ENCODE assay signal across 19 cellular contexts in genomic region chr2:25379535-25379934, GRCh38. TPM values are rescaled to one million over a fixed set of nuclear protein-coding genes. Genes with fewer than 3 reads are reported as not detected.
DNase-seq lines count a peak whose midpoint lies in the region; ATAC-seq and TF ChIP-seq lines count a peak whose summit lies in the region.
"Had no signal": no experiment of that assay in that cellular context is flagged by ENCODE, and none has a peak within 500 bp of the region (broad histone marks: within the 10 kb centered on the region; RNA-seq: fewer than 3 reads in every experiment).

No MANE protein-coding gene starts in this region.

- peaks cover 8% of the 10 kb centered on the region for H3K9me3 Mint-ChIP-seq in activated naive CD4-positive, alpha-beta T cell treated with anti-CD3 and anti-CD28 coated beads, Interleukin-2, amount 10 ng/mL, durations not matched to agents 7 days and 5 days
- H3K9me3 Mint-ChIP-seq in activated naive CD4-positive, alpha-beta T cell treated with anti-CD3 and anti-CD28 coated beads for 36 hours, result peaks cover 10% of the 10 kb centered on the region

- no peak overlapping the region for H3K27ac ChIP-seq in upper lobe of right lung
- H3K27ac ChIP-seq: heart left ventricle, right atrium auricular region, upper lobe of left lung had no signal

- no peaks in the 10 kb centered on the region for H3K9me3 ChIP-seq in T-helper 17 cell (ENCODE audit: control insufficient read depth, low read length, poor library complexity, severe bottlenecking)
- no peaks in the 10 kb centered on the region for H3K9me3 ChIP-seq in upper lobe of right lung
- H3K9me3 ChIP-seq: heart left ventricle, right atrium auricular region, upper lobe of left lung had no signal

- no peak for ATAC-seq in T-helper 17 cell
- no peak for ATAC-seq in upper lobe of right lung
- ATAC-seq: heart left ventricle had no signal

- no peaks in the 10 kb centered on the region for H3K36me3 ChIP-seq in upper lobe of right lung
- H3K36me3 ChIP-seq: heart left ventricle, right atrium auricular region, upper lobe of left lung had no signal

- no peak overlapping the region for H3K4me3 Mint-ChIP-seq in activated naive CD4-positive, alpha-beta T cell treated with anti-CD3 and anti-CD28 coated beads, Interleukin-2, amount 10 ng/mL, durations not matched to agents 7 days and 5 days
- no peak overlapping the region for H3K4me3 Mint-ChIP-seq in activated naive CD4-positive, alpha-beta T cell treated with anti-CD3 and anti-CD28 coated beads for 36 hours
- no peak overlapping the region for H3K4me3 Mint-ChIP-seq in T-helper 17 cell

- CTCF ChIA-PET in activated naive CD4-positive, alpha-beta T cell treated with anti-CD3 and anti-CD28 coated beads, Interleukin-2, amount 10 ng/mL, durations not matched to agents 7 days and 5 days (lab: Charles Lee), result interaction anchor here (5.0 kb wide), 1 partner anchor 17 kb away, joined by 40 read pairs; no protein-coding TSS in a partner anchor
- CTCF ChIA-PET in activated naive CD4-positive, alpha-beta T cell treated with anti-CD3 and anti-CD28 coated beads for 36 hours (lab: Charles Lee), result no interaction called here

- H3K4me1 Mint-ChIP-seq in activated naive CD4-positive, alpha-beta T cell treated with anti-CD3 and anti-CD28 coated beads, Interleukin-2, amount 10 ng/mL, durations not matched to agents 7 days and 5 days, result peaks cover 42% of the 10 kb centered on the region
- H3K4me1 Mint-ChIP-seq in activated naive CD4-positive, alpha-beta T cell treated with anti-CD3 and anti-CD28 coated beads for 36 hours (ENCODE audit: low read depth), result peaks cover 28% of the 10 kb centered on the region
- peaks cover 30% of the 10 kb centered on the region for H3K4me1 Mint-ChIP-seq in T-helper 17 cell

- DNase-seq in activated naive CD4-positive, alpha-beta T cell treated with anti-CD3 and anti-CD28 coated beads, Interleukin-2, amount 10 ng/mL, durations not matched to agents 7 days and 5 days, result peak; percentile 12
- DNase-seq in activated naive CD4-positive, alpha-beta T cell treated with anti-CD3 and anti-CD28 coated beads for 36 hours, result no peak
- DNase-seq in T-helper 17 cell (no peak), ecto neural progenitor cell (ENCODE audit: low spot score) (peak; percentile 31), upper lobe of right lung (peak; percentile 40), SIG-M5 (lab: John Stamatoyannopoulos, UW) (no peak), DMS114 treated with DMSO at 0.1 percent for 48 hours (lab: John Stamatoyannopoulos, UW; ENCODE audit: unreplicated experiment) (no peak), NCI-H1092 (lab: John Stamatoyannopoulos, UW) (no peak)
- DNase-seq: activated CD4-positive, alpha-beta T cell treated with anti-CD3 and anti-CD28 coated beads, Interleukin-2, amount 50 U/mL, for 4 hours; cerebellar nuclear complex; EL; H7; heart left ventricle; NCI-H2029 treated with DMSO at 0.1 percent for 48 hours; NCI-H510A treated with DMSO at 0.1 percent for 48 hours; stimulated activated naive CD4-positive, alpha-beta T cell treated with Interleukin-2 at 50 U/mL for 16 hours; upper lobe of left lung had no signal

- no peaks in the 10 kb centered on the region for H3K27me3 Mint-ChIP-seq in activated naive CD4-positive, alpha-beta T cell treated with anti-CD3 and anti-CD28 coated beads, Interleukin-2, amount 10 ng/mL, durations not matched to agents 7 days and 5 days
- H3K27me3 Mint-ChIP-seq in activated naive CD4-positive, alpha-beta T cell treated with anti-CD3 and anti-CD28 coated beads for 36 hours (ENCODE audit: low read depth), result no peaks in the 10 kb centered on the region
- no peaks in the 10 kb centered on the region for H3K27me3 Mint-ChIP-seq in T-helper 17 cell

- intact Hi-C loops in activated naive CD4-positive, alpha-beta T cell treated with anti-CD3 and anti-CD28 coated beads for 36 hours (cut with micrococcal nuclease), result loop anchor here (5.0 kb wide), 2 partner anchors 212 to 407 kb away; partner anchors contain the start of genes DNAJC27 and POMC
- intact Hi-C loops in upper lobe of right lung (cut with DNase I), result no loop called here

- H3K27ac Mint-ChIP-seq in activated naive CD4-positive, alpha-beta T cell treated with anti-CD3 and anti-CD28 coated beads, Interleukin-2, amount 10 ng/mL, durations not matched to agents 7 days and 5 days, result no peak overlapping the region
- H3K27ac Mint-ChIP-seq in activated naive CD4-positive, alpha-beta T cell treated with anti-CD3 and anti-CD28 coated beads for 36 hours, result no peak overlapping the region
- H3K27ac Mint-ChIP-seq in T-helper 17 cell, result peak overlapping the region; percentile 74

- H3K27me3 ChIP-seq in upper lobe of right lung, result no peaks in the 10 kb centered on the region
- H3K27me3 ChIP-seq: heart left ventricle, right atrium auricular region, upper lobe of left lung had no signal

- H3K4me1 ChIP-seq in upper lobe of right lung, result peaks cover 15% of the 10 kb centered on the region

- no peak for TF ChIP-seq CTCF in upper lobe of right lung (IDR thresholded peaks at IDR 0.05)

- no peak overlapping the region for H3K4me3 ChIP-seq in upper lobe of right lung
- H3K4me3 ChIP-seq: heart left ventricle, lung, right atrium auricular region, upper lobe of left lung had no signal

- peaks cover 29% of the 10 kb centered on the region for H3K36me3 Mint-ChIP-seq in activated naive CD4-positive, alpha-beta T cell treated with anti-CD3 and anti-CD28 coated beads, Interleukin-2, amount 10 ng/mL, durations not matched to agents 7 days and 5 days
- peaks cover 10% of the 10 kb centered on the region for H3K36me3 Mint-ChIP-seq in activated naive CD4-positive, alpha-beta T cell treated with anti-CD3 and anti-CD28 coated beads for 36 hours (ENCODE audit: low read depth)
- H3K36me3 Mint-ChIP-seq in T-helper 17 cell (ENCODE audit: low read depth), result peaks cover 2% of the 10 kb centered on the region

RNA-seq across cellular contexts. Expression of gene DNMT3A, which starts 37.8 kb away (rescaled TPM):
- 10 to 100 TPM; 53.0 to 53.5 TPM for total RNA-seq in activated naive CD4-positive, alpha-beta T cell treated with anti-CD3 and anti-CD28 coated beads for 36 hours
- total RNA-seq in T-helper 17 cell (10 to 100 TPM; 62.8 to 67.6 TPM), upper lobe of right lung (31.3 TPM)

Comparison
In these comparisons a context has a peak if more than half of its experiments do, and no peak if none do; other contexts are left out.
1. DNase-seq: peak in activated naive CD4-positive, alpha-beta T cell treated with anti-CD3 and anti-CD28 coated beads, Interleukin-2, amount 10 ng/mL, durations not matched to agents 7 days and 5 days (single experiment), ecto neural progenitor cell (single experiment) and upper lobe of right lung (single experiment); none in activated naive CD4-positive, alpha-beta T cell treated with anti-CD3 and anti-CD28 coated beads for 36 hours (single experiment), T-helper 17 cell (0 of 3), SIG-M5 (single experiment), DMS114 treated with DMSO at 0.1 percent for 48 hours (single experiment) and NCI-H1092 (single experiment).